ENCODE assay signal across 1 cellular context in genomic region chr17:67258836-67259468, GRCh38.
TF ChIP-seq lines count a peak whose summit lies in the region.

No MANE protein-coding gene starts in this region.

TF ChIP-seq in GM23338, 12 proteins besides CTCF, POLR2A, EP300 and RAD21 (continued from another document):
- TF ChIP-seq ZNF462 (CRISPR knock-in tag; IDR thresholded peaks at IDR 0.05) (no peak), POLR2AphosphoS5 (IDR thresholded peaks at IDR 0.05; ENCODE audit: low read depth) (no peak), ETS1 (IDR thresholded peaks at IDR 0.05) (no peak), NANOG (IDR thresholded peaks at IDR 0.05; ENCODE audit: borderline replicate concordance) (no peak), EZH2phosphoT487 (IDR thresholded peaks at IDR 0.05; ENCODE audit: unreplicated experiment) (no peak), CREB1 (CRISPR knock-in tag; IDR thresholded peaks at IDR 0.05; ENCODE audit: low read depth) (no peak), REST (IDR thresholded peaks at IDR 0.05; ENCODE audit: unreplicated experiment) (no peak)
TF ChIP-seq in GM23338: peak in this region for 0.
